Comparison of ENCODE assay signal across 22 cellular contexts in the genomic region with DNA sequence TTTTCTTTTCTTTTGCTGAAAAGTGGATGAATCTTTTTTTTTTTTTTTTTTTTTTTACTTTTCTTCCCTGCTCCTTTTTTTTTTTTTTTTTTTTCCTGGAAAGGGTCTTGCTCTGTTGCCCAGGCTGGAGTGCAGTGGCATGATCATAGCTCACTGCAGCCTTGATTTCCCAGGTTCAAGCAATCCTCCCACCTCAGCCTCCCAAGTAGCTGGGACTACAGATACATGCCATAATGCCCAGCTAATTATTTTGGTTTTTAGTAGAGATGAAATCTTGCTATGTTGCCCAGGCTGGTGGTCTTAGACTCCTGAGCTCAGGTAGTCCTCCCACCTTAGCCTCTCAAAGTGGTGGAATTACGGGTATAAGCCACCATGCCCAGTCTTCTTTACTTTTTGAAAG. TPM values are rescaled to one million over a fixed set of nuclear protein-coding genes. Genes with fewer than 3 reads are reported as not detected.
A peak's percentile ranks its signal among the peaks of the same experiment; 100 is the strongest.
DNase-seq lines count a peak whose midpoint lies in the region; ATAC-seq and TF ChIP-seq lines count a peak whose summit lies in the region.
"Had no signal": no experiment of that assay in that cellular context is flagged by ENCODE, and none has a peak within 500 bp of the region (broad histone marks: within the 10 kb centered on the region; RNA-seq: fewer than 3 reads in every experiment).

No MANE protein-coding gene starts in this region.

- H3K4me1 Mint-ChIP-seq in Calu3 (ENCODE audit: low read depth, unreplicated experiment), result no peaks in the 10 kb centered on the region
- peaks cover 56% of the 10 kb centered on the region for H3K4me1 Mint-ChIP-seq in WTC11

- no peaks in the 10 kb centered on the region for H3K36me3 ChIP-seq in mesendoderm (ENCODE audit: control insufficient read depth, insufficient read depth, low read length)

- H3K4me1 ChIP-seq in mesendoderm (ENCODE audit: control insufficient read depth, low read depth, low read length), result peaks cover 4% of the 10 kb centered on the region
- H3K4me1 ChIP-seq: A549, Caco-2 had no signal

- H3K4me2 ChIP-seq in mesendoderm (ENCODE audit: low read length), result no peak overlapping the region
- H3K4me2 ChIP-seq: A549; BLaER1 treated with 17β-estradiol and CSF1 and Interleukin-3, amounts not matched to agents 10 nM and 100 nM had no signal

- no peak for DNase-seq in Calu3
- DNase-seq in WTC11 (ENCODE audit: low spot score), result no peak
- no peak for DNase-seq in mesendoderm
- DNase-seq in HPDE6-E6E7 (ENCODE audit: extremely low spot score), result no peak
- no peak for DNase-seq in dedifferentiated amniotic fluid mesenchymal stem cell (ENCODE audit: extremely low spot score)
- DNase-seq: AML-193; Caco-2; CD4-positive, alpha-beta T cell; CD8-positive, alpha-beta T cell; DMS 273 treated with DMSO at 0.1 percent for 48 hours; DMS153; DMS53; DMS79; DND-41; EL; GDM1 had no signal

- no peak overlapping the region for H3K23ac ChIP-seq in mesendoderm (ENCODE audit: low read length)

- H3K4me3 Mint-ChIP-seq in Calu3 (ENCODE audit: low read depth, unreplicated experiment) (no peak overlapping the region), WTC11 (no peak overlapping the region)
- H3K4me3 Mint-ChIP-seq: B cell; CD4-positive, alpha-beta T cell; CD8-positive, alpha-beta T cell had no signal

- H3K9me3 Mint-ChIP-seq in Calu3 (ENCODE audit: low read depth, unreplicated experiment) (peaks cover 6% of the 10 kb centered on the region), WTC11 (peaks cover 9% of the 10 kb centered on the region)

- no peak overlapping the region for H3K4me3 ChIP-seq in mesendoderm (ENCODE audit: low read length)
- H3K4me3 ChIP-seq: A549; BLaER1 treated with 17β-estradiol and CSF1 and Interleukin-3, amounts not matched to agents 10 nM and 100 nM; GM12878 had no signal

- H3K27me3 Mint-ChIP-seq in Calu3 (ENCODE audit: unreplicated experiment), result no peaks in the 10 kb centered on the region
- peaks cover 12% of the 10 kb centered on the region for H3K27me3 Mint-ChIP-seq in WTC11 (ENCODE audit: low read depth)
- H3K27me3 Mint-ChIP-seq: B cell; CD4-positive, alpha-beta T cell had no signal

- H4K8ac ChIP-seq in mesendoderm (ENCODE audit: low read depth, low read length), result no peak overlapping the region

- H3K56ac ChIP-seq in mesendoderm (ENCODE audit: low read length), result no peak overlapping the region

- WGBS in mesendoderm (ENCODE audit: extremely low coverage, insufficient coverage, low lambda C conversion rate), result no CpG with 5 or more reads among the region's 1 CpG

- H3K4ac ChIP-seq in mesendoderm (ENCODE audit: low read depth, low read length), result no peak overlapping the region

- no peak overlapping the region for H2AK5ac ChIP-seq in mesendoderm (ENCODE audit: low read length)

- CTCF ChIA-PET in Calu3 (lab: Charles Lee) (no interaction called here), WTC11 (lab: Charles Lee) (no interaction called here)

- H2BK5ac ChIP-seq in mesendoderm (ENCODE audit: low read length), result no peak overlapping the region

- intact Hi-C loops in Calu3 (cut with micrococcal nuclease; ENCODE audit: unreplicated experiment), result loop anchor here (10.0 kb wide), 1 partner anchor 982 kb away; no protein-coding TSS in a partner anchor

- no peak overlapping the region for H4K5ac ChIP-seq in mesendoderm (ENCODE audit: low read length)

- H3K27ac Mint-ChIP-seq in Calu3 (ENCODE audit: unreplicated experiment), result peak overlapping the region; percentile 52
- no peak overlapping the region for H3K27ac Mint-ChIP-seq in WTC11
- H3K27ac Mint-ChIP-seq: B cell; CD4-positive, alpha-beta T cell; CD8-positive, alpha-beta T cell had no signal

- H3K27ac ChIP-seq in mesendoderm (ENCODE audit: low read depth, low read length), result no peak overlapping the region
- H3K27ac ChIP-seq: 22Rv1; A549; BLaER1 treated with 17β-estradiol and CSF1 and Interleukin-3, amounts not matched to agents 10 nM and 100 nM; C4-2B had no signal

- no peak overlapping the region for H3K9ac ChIP-seq in mesendoderm (ENCODE audit: low read length)
- H3K9ac ChIP-seq: BLaER1 treated with 17β-estradiol and CSF1 and Interleukin-3, amounts not matched to agents 10 nM and 100 nM had no signal

- POLR2A ChIA-PET in WTC11 (lab: Charles Lee), result interaction anchor here (0.6 kb wide), 1 partner anchor 849 kb away, joined by 4 read pairs; no protein-coding TSS in a partner anchor

- H3K36me3 Mint-ChIP-seq in Calu3 (ENCODE audit: insufficient read depth, unreplicated experiment), result peaks cover 28% of the 10 kb centered on the region
- H3K36me3 Mint-ChIP-seq in WTC11, result peaks cover 45% of the 10 kb centered on the region

- no peak for ATAC-seq in WTC11
- ATAC-seq: A549; CD8-positive, alpha-beta T cell; GM12878 had no signal

- H3K79me1 ChIP-seq in mesendoderm (ENCODE audit: low read length), result peaks cover 6% of the 10 kb centered on the region

- TF ChIP-seq CTCF in Calu3 (IDR thresholded peaks at IDR 0.05; ENCODE audit: unreplicated experiment) (no peak), WTC11 (IDR thresholded peaks at IDR 0.05) (no peak)

- no peak overlapping the region for H2BK15ac ChIP-seq in mesendoderm (replicated peaks; ENCODE audit: low read depth)

- H3K79me2 ChIP-seq in mesendoderm (ENCODE audit: control insufficient read depth, insufficient read depth, low read length), result peaks cover 12% of the 10 kb centered on the region

- H3K18ac ChIP-seq in mesendoderm (ENCODE audit: low read length), result peak overlapping the region; percentile 51

- no peaks in the 10 kb centered on the region for H3K27me3 ChIP-seq in mesendoderm (ENCODE audit: insufficient read depth, low read length, poor library complexity)
- H3K27me3 ChIP-seq: BLaER1 treated with 17β-estradiol and CSF1 and Interleukin-3, amounts not matched to agents 10 nM and 100 nM had no signal

- no peak overlapping the region for H2BK120ac ChIP-seq in mesendoderm (ENCODE audit: low read depth, low read length)

- BruUV-seq in Calu3 (replicated peaks; lab: Mats Ljungman, UMichigan), result no TSS peak

TF ChIP-seq in WTC11, 78 proteins besides CTCF, POLR2A, EP300 and RAD21:
- TF ChIP-seq CREB1 (CRISPR knock-in tag; IDR thresholded peaks at IDR 0.05) (no peak), NR2C2 (CRISPR knock-in tag; IDR thresholded peaks at IDR 0.05) (no peak), ZBTB43 (CRISPR knock-in tag; IDR thresholded peaks at IDR 0.05) (no peak), E2F5 (CRISPR knock-in tag; IDR thresholded peaks at IDR 0.05) (no peak), ZNF121 (CRISPR knock-in tag; IDR thresholded peaks at IDR 0.05) (peak; percentile 67; the same call in 1 of the 2 replicates), NFE2L1 (CRISPR knock-in tag; IDR thresholded peaks at IDR 0.05) (no peak)

RNA-seq across cellular contexts. Expression of gene HSD17B4, which starts 20.9 kb away (rescaled TPM):
- total RNA-seq in Calu3 (2022), result 246 and 265 TPM in 2 replicates
- 362 to 409 TPM (median 407 TPM) in 3 replicates for total RNA-seq in WTC11 (2021)
- polyA plus RNA-seq in mesendoderm (2013, experiment 1 of 2), result 337 TPM
- polyA plus RNA-seq in mesendoderm (2013, experiment 2 of 2), result 318 TPM
